In genomic region chr11:12472401-12473065, GRCh38 we compare ENCODE assay signal across 1 cellular context.
TF ChIP-seq lines count a peak whose summit lies in the region.

No MANE protein-coding gene starts in this region.

TF ChIP-seq in IMR-90, 13 proteins besides CTCF, POLR2A, EP300 and RAD21:
- no peak for TF ChIP-seq MAZ (IDR thresholded peaks at IDR 0.05; ENCODE audit: borderline replicate concordance, low read depth, low read length)
- no peak for TF ChIP-seq NFE2L2 (IDR thresholded peaks at IDR 0.05; ENCODE audit: low read depth, low read length)
- TF ChIP-seq MAFK (IDR thresholded peaks at IDR 0.05; ENCODE audit: low read depth, low read length) = no peak
- TF ChIP-seq, protein P1, sequence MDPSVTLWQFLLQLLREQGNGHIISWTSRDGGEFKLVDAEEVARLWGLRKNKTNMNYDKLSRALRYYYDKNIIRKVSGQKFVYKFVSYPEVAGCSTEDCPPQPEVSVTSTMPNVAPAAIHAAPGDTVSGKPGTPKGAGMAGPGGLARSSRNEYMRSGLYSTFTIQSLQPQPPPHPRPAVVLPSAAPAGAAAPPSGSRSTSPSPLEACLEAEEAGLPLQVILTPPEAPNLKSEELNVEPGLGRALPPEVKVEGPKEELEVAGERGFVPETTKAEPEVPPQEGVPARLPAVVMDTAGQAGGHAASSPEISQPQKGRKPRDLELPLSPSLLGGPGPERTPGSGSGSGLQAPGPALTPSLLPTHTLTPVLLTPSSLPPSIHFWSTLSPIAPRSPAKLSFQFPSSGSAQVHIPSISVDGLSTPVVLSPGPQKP (IDR thresholded peaks at IDR 0.05; ENCODE audit: borderline replicate concordance, low read depth, low read length) = no peak
- TF ChIP-seq USF2 (IDR thresholded peaks at IDR 0.05; ENCODE audit: low read depth, low read length) = no peak
- no peak for TF ChIP-seq CHD1 (IDR thresholded peaks at IDR 0.05; ENCODE audit: low read depth, low read length)
- no peak for TF ChIP-seq MXI1 (IDR thresholded peaks at IDR 0.05; ENCODE audit: borderline replicate concordance, low read depth, low read length)
